1 cellular context compared by ENCODE assay signal in the genomic region with DNA sequence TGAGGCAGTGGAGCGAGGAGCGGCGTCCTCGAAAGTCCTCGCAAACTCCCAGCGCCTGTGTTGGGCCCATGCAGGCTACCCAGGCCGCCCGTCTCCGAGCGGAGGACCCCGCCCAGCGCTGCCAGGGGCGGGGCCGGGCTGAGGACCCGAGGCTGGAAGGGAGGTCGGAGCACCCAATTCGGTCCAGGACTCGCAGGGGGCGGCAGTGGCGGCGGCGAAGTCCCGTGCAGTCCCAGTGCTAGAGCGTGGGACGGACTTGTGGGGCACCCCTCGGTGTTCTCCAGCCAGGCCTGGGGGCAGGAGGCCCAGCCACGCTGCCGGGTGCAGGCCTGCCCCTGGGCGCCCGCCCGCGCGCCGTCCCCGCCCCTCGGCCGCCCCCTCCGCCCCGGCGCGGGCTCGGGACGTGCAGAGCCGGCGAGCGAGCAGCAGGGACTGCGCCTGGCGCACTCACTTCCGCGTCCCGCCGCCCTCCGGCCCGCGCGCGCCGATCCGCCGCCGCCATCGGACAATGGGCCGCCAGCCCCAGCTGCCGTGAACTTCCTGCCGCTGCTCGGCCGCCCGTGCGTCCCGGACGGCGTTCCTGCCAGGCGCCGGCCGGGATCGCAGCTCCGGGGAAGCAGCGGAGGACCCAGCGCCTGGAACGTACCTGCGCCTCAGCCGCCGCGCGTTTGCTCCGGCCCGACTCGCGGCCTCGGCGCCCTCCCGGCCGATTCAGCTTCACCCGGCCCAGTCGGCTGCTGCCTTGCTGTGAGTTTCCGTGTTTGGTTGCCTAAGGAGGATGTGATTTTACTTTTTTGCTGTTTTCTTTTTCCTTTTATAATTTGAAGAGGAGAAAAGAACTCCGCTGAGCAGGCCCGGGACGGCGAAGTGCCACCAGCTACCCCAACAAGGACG.
TF ChIP-seq lines count a peak whose summit lies in the region.

No MANE protein-coding gene starts in this region.

TF ChIP-seq in HepG2, 621 proteins besides CTCF, POLR2A, EP300 and RAD21 (continued from another document and continues in another):
- TF ChIP-seq NKX3-1 (CRISPR knock-in tag; IDR thresholded peaks at IDR 0.05) (no peak), CCAR2 (optimal IDR thresholded peaks at IDR 0.05; ENCODE audit: low read depth, low read length) (no peak), ZNF460 (CRISPR knock-in tag; IDR thresholded peaks at IDR 0.05; ENCODE audit: borderline replicate concordance) (no peak), ZNF724P (CRISPR knock-in tag; IDR thresholded peaks at IDR 0.05; ENCODE audit: borderline replicate concordance) (peak; percentile 73; the same call in 1 of the 2 replicates), ZNF878 (CRISPR knock-in tag; IDR thresholded peaks at IDR 0.05) (no peak), ZNF547 (CRISPR knock-in tag; IDR thresholded peaks at IDR 0.05) (no peak), KDM1A (CRISPR knock-in tag; IDR thresholded peaks at IDR 0.05) (no peak), ZNF569 (CRISPR knock-in tag; IDR thresholded peaks at IDR 0.05; ENCODE audit: borderline replicate concordance) (no peak), ZNF672 (CRISPR knock-in tag; IDR thresholded peaks at IDR 0.05) (no peak), GTF2F1 (IDR thresholded peaks at IDR 0.05; ENCODE audit: low read length) (no peak), ZMYM3 (CRISPR knock-in tag; IDR thresholded peaks at IDR 0.05) (0 out of 2 replicates have a peak, but pooled peaks have one; percentile 2), ZNF367 (CRISPR knock-in tag; IDR thresholded peaks at IDR 0.05; ENCODE audit: borderline replicate concordance) (no peak), WIZ (CRISPR knock-in tag; IDR thresholded peaks at IDR 0.05) (peak; percentile 8; the same call in 1 of the 2 replicates), ETV5 (CRISPR knock-in tag; IDR thresholded peaks at IDR 0.05; ENCODE audit: borderline replicate concordance) (no peak), GABPB1 (CRISPR knock-in tag; IDR thresholded peaks at IDR 0.05) (peak; percentile 59; the same call in 1 of the 2 replicates), ISL2 (CRISPR knock-in tag; IDR thresholded peaks at IDR 0.05) (no peak), ZNF788 (CRISPR knock-in tag; IDR thresholded peaks at IDR 0.05; ENCODE audit: borderline replicate concordance) (peak; percentile 3; the same call in 1 of the 2 replicates), FOXJ3 (CRISPR knock-in tag; IDR thresholded peaks at IDR 0.05; ENCODE audit: borderline replicate concordance) (no peak), REXO4 (CRISPR knock-in tag; IDR thresholded peaks at IDR 0.05; ENCODE audit: borderline replicate concordance) (no peak), CEBPG (CRISPR knock-in tag; IDR thresholded peaks at IDR 0.05) (no peak)
- TF ChIP-seq, protein P1, sequence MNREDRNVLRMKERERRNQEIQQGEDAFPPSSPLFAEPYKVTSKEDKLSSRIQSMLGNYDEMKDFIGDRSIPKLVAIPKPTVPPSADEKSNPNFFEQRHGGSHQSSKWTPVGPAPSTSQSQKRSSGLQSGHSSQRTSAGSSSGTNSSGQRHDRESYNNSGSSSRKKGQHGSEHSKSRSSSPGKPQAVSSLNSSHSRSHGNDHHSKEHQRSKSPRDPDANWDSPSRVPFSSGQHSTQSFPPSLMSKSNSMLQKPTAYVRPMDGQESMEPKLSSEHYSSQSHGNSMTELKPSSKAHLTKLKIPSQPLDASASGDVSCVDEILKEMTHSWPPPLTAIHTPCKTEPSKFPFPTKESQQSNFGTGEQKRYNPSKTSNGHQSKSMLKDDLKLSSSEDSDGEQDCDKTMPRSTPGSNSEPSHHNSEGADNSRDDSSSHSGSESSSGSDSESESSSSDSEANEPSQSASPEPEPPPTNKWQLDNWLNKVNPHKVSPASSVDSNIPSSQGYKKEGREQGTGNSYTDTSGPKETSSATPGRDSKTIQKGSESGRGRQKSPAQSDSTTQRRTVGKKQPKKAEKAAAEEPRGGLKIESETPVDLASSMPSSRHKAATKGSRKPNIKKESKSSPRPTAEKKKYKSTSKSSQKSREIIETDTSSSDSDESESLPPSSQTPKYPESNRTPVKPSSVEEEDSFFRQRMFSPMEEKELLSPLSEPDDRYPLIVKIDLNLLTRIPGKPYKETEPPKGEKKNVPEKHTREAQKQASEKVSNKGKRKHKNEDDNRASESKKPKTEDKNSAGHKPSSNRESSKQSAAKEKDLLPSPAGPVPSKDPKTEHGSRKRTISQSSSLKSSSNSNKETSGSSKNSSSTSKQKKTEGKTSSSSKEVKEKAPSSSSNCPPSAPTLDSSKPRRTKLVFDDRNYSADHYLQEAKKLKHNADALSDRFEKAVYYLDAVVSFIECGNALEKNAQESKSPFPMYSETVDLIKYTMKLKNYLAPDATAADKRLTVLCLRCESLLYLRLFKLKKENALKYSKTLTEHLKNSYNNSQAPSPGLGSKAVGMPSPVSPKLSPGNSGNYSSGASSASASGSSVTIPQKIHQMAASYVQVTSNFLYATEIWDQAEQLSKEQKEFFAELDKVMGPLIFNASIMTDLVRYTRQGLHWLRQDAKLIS (CRISPR knock-in tag; IDR thresholded peaks at IDR 0.05), result no peak
- TF ChIP-seq, protein P2, sequence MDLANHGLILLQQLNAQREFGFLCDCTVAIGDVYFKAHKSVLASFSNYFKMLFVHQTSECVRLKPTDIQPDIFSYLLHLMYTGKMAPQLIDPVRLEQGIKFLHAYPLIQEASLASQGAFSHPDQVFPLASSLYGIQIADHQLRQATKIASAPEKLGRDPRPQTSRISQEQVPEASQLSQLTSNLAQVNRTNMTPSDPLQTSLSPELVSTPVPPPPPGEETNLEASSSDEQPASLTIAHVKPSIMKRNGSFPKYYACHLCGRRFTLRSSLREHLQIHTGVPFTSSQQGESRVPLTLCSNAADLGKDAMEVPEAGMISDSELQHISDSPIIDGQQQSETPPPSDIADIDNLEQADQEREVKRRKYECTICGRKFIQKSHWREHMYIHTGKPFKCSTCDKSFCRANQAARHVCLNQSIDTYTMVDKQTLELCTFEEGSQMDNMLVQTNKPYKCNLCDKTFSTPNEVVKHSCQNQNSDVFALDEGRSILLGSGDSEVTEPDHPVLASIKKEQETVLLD (CRISPR knock-in tag; IDR thresholded peaks at IDR 0.05; ENCODE audit: low read depth), result peak; percentile 59; the same call in 1 of the 2 replicates
- TF ChIP-seq, protein P3, sequence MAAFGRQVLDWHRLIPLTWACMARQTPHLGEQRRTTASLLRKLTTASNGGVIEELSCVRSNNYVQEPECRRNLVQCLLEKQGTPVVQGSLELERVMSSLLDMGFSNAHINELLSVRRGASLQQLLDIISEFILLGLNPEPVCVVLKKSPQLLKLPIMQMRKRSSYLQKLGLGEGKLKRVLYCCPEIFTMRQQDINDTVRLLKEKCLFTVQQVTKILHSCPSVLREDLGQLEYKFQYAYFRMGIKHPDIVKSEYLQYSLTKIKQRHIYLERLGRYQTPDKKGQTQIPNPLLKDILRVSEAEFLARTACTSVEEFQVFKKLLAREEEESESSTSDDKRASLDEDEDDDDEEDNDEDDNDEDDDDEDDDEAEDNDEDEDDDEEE (CRISPR knock-in tag; IDR thresholded peaks at IDR 0.05), result no peak
- TF ChIP-seq, protein P4, sequence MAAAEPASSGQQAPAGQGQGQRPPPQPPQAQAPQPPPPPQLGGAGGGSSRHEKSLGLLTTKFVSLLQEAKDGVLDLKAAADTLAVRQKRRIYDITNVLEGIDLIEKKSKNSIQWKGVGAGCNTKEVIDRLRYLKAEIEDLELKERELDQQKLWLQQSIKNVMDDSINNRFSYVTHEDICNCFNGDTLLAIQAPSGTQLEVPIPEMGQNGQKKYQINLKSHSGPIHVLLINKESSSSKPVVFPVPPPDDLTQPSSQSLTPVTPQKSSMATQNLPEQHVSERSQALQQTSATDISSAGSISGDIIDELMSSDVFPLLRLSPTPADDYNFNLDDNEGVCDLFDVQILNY (CRISPR knock-in tag; conservative IDR thresholded peaks at IDR 0.05), result 0 out of 2 replicates have a peak, but pooled peaks have one; percentile 10
- TF ChIP-seq, protein P5, sequence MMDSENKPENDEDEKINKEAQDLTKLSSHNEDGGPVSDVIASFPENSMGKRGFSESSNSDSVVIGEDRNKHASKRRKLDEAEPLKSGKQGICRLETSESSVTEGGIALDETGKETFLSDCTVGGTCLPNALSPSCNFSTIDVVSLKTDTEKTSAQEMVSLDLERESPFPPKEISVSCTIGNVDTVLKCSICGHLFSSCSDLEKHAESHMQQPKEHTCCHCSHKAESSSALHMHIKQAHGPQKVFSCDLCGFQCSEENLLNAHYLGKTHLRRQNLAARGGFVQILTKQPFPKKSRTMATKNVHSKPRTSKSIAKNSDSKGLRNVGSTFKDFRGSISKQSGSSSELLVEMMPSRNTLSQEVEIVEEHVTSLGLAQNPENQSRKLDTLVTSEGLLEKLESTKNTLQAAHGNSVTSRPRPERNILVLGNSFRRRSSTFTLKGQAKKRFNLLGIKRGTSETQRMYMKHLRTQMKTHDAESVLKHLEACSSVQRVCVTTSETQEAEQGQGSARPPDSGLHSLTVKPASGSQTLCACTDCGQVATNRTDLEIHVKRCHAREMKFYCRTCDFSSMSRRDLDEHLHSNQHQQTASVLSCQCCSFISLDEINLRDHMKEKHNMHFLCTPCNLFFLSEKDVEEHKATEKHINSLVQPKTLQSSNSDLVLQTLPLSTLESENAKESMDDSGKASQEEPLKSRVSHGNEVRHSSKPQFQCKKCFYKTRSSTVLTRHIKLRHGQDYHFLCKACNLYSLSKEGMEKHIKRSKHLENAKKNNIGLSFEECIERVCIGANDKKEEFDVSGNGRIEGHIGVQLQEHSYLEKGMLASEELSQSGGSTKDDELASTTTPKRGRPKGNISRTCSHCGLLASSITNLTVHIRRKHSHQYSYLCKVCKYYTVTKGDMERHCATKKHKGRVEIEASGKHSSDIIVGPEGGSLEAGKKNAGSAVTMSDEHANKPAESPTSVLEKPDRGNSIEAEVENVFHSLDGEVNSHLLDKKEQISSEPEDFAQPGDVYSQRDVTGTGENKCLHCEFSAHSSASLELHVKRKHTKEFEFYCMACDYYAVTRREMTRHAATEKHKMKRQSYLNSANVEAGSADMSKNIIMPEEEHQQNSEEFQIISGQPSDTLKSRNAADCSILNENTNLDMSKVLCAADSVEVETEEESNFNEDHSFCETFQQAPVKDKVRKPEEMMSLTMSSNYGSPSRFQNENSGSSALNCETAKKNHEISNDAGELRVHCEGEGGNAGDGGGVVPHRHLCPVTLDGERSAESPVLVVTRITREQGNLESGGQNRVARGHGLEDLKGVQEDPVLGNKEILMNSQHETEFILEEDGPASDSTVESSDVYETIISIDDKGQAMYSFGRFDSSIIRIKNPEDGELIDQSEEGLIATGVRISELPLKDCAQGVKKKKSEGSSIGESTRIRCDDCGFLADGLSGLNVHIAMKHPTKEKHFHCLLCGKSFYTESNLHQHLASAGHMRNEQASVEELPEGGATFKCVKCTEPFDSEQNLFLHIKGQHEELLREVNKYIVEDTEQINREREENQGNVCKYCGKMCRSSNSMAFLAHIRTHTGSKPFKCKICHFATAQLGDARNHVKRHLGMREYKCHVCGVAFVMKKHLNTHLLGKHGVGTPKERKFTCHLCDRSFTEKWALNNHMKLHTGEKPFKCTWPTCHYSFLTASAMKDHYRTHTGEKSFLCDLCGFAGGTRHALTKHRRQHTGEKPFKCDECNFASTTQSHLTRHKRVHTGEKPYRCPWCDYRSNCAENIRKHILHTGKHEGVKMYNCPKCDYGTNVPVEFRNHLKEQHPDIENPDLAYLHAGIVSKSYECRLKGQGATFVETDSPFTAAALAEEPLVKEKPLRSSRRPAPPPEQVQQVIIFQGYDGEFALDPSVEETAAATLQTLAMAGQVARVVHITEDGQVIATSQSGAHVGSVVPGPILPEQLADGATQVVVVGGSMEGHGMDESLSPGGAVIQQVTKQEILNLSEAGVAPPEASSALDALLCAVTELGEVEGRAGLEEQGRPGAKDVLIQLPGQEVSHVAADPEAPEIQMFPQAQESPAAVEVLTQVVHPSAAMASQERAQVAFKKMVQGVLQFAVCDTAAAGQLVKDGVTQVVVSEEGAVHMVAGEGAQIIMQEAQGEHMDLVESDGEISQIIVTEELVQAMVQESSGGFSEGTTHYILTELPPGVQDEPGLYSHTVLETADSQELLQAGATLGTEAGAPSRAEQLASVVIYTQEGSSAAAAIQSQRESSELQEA (CRISPR knock-in tag; IDR thresholded peaks at IDR 0.05; ENCODE audit: not compliant biosample characterization), result no peak
- TF ChIP-seq, protein P6, sequence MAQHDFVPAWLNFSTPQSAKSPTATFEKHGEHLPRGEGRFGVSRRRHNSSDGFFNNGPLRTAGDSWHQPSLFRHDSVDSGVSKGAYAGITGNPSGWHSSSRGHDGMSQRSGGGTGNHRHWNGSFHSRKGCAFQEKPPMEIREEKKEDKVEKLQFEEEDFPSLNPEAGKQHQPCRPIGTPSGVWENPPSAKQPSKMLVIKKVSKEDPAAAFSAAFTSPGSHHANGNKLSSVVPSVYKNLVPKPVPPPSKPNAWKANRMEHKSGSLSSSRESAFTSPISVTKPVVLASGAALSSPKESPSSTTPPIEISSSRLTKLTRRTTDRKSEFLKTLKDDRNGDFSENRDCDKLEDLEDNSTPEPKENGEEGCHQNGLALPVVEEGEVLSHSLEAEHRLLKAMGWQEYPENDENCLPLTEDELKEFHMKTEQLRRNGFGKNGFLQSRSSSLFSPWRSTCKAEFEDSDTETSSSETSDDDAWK (CRISPR knock-in tag; IDR thresholded peaks at IDR 0.05), result no peak
- TF ChIP-seq, protein P7, sequence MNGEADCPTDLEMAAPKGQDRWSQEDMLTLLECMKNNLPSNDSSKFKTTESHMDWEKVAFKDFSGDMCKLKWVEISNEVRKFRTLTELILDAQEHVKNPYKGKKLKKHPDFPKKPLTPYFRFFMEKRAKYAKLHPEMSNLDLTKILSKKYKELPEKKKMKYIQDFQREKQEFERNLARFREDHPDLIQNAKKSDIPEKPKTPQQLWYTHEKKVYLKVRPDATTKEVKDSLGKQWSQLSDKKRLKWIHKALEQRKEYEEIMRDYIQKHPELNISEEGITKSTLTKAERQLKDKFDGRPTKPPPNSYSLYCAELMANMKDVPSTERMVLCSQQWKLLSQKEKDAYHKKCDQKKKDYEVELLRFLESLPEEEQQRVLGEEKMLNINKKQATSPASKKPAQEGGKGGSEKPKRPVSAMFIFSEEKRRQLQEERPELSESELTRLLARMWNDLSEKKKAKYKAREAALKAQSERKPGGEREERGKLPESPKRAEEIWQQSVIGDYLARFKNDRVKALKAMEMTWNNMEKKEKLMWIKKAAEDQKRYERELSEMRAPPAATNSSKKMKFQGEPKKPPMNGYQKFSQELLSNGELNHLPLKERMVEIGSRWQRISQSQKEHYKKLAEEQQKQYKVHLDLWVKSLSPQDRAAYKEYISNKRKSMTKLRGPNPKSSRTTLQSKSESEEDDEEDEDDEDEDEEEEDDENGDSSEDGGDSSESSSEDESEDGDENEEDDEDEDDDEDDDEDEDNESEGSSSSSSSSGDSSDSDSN (CRISPR knock-in tag; IDR thresholded peaks at IDR 0.05), result peak; percentile 76; the same call in 1 of the 2 replicates
- TF ChIP-seq, protein P8, sequence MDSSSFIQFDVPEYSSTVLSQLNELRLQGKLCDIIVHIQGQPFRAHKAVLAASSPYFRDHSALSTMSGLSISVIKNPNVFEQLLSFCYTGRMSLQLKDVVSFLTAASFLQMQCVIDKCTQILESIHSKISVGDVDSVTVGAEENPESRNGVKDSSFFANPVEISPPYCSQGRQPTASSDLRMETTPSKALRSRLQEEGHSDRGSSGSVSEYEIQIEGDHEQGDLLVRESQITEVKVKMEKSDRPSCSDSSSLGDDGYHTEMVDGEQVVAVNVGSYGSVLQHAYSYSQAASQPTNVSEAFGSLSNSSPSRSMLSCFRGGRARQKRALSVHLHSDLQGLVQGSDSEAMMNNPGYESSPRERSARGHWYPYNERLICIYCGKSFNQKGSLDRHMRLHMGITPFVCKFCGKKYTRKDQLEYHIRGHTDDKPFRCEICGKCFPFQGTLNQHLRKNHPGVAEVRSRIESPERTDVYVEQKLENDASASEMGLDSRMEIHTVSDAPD (CRISPR knock-in tag; IDR thresholded peaks at IDR 0.05), result no peak
